25 cellular contexts compared by ENCODE assay signal in the genomic region with DNA sequence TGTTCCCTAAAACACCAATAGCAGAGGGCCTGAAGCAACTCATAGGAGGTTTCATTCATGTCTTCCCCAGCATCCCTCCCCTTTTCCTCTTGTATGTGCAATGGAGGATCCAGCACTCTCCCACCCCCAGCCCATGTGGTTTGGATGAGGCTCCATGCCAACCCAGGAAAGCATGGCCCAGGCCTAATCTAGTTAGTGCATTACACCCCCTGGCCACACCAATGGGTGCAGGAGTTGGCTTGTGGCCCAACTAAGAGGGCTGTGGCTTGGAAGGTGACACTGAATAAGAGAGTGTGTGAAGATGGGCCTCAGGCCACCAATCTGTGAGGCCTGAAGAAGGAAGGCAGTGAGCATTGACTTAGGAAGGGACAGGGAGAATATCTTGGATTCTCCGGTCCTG.
"Had no signal": no experiment of that assay in that cellular context is flagged by ENCODE, and none has a peak within 500 bp of the region (broad histone marks: within the 10 kb centered on the region; RNA-seq: fewer than 3 reads in every experiment).

No MANE protein-coding gene starts in this region.

- H3K79me2 ChIP-seq: parathyroid adenoma had no signal

- H3K4me1 Mint-ChIP-seq: memory B cell; mesothelial cell of epicardium; naive B cell; neural crest cell; stimulated activated naive CD8-positive, alpha-beta T cell treated with anti-CD3 and anti-CD28 coated beads, Interleukin-15, amount 100 ng/mL, for 72 hours had no signal

- H3K9me3 ChIP-seq: left ventricle myocardium inferior, lower lobe of right lung, mucosa of descending colon, neutrophil, thyroid gland, upper lobe of left lung, uterus had no signal

- H3K4me3 ChIP-seq: coronary artery, left ventricle myocardium inferior, lower lobe of right lung, mucosa of descending colon, smooth muscle cell, thyroid gland, upper lobe of left lung, uterus had no signal

- H3K36me3 Mint-ChIP-seq: memory B cell; mesothelial cell of epicardium; naive B cell; natural killer cell treated with Interleukin-12 subunit alpha and Interleukin-12 subunit beta and Interleukin-15 and Interleukin-18, amount 100 ng/mL, for 72 hours had no signal

- H3K36me3 ChIP-seq: left ventricle myocardium inferior, lower lobe of right lung, neutrophil, thyroid gland, upper lobe of left lung, uterus had no signal

- H3K9me3 Mint-ChIP-seq: memory B cell; natural killer cell treated with Interleukin-12 subunit alpha and Interleukin-12 subunit beta and Interleukin-15 and Interleukin-18, amount 100 ng/mL, for 72 hours; neural crest cell; stimulated activated naive CD8-positive, alpha-beta T cell treated with anti-CD3 and anti-CD28 coated beads, Interleukin-15, amount 100 ng/mL, for 72 hours had no signal

- H3K27ac ChIP-seq: coronary artery, left ventricle myocardium inferior, lower lobe of right lung, neutrophil, parathyroid adenoma, thyroid gland, upper lobe of left lung, uterus had no signal

- H3K4me2 ChIP-seq: smooth muscle cell had no signal

- H3K4me3 Mint-ChIP-seq: effector memory CD8-positive, alpha-beta T cell; memory B cell; mesothelial cell of epicardium; naive B cell; natural killer cell treated with Interleukin-12 subunit alpha and Interleukin-12 subunit beta and Interleukin-15 and Interleukin-18, amount 100 ng/mL, for 72 hours; neural crest cell; stimulated activated naive CD8-positive, alpha-beta T cell treated with anti-CD3 and anti-CD28 coated beads, Interleukin-15, amount 100 ng/mL, for 72 hours had no signal

- H3K27ac Mint-ChIP-seq: effector memory CD8-positive, alpha-beta T cell; memory B cell; mesothelial cell of epicardium; naive B cell; natural killer cell treated with Interleukin-12 subunit alpha and Interleukin-12 subunit beta and Interleukin-15 and Interleukin-18, amount 100 ng/mL, for 72 hours; progenitor cell of endocrine pancreas; stimulated activated naive CD8-positive, alpha-beta T cell treated with anti-CD3 and anti-CD28 coated beads, Interleukin-15, amount 100 ng/mL, for 72 hours had no signal

- H3K4me1 ChIP-seq: lower lobe of right lung, parathyroid adenoma, upper lobe of left lung, uterus had no signal

- H3K27me3 ChIP-seq: neutrophil, thyroid gland, upper lobe of left lung, uterus had no signal

- DNase-seq: dermis blood vessel endothelial cell; effector memory CD8-positive, alpha-beta T cell; left colon; left ventricle myocardium inferior; lower lobe of right lung; mucosa of descending colon; naive B cell; stimulated activated CD4-positive, alpha-beta T cell treated with anti-CD3 and anti-CD28 coated beads, Interleukin-12 subunit alpha, Interleukin-12 subunit beta, amount 100 ng/mL, for 4 hours; stimulated activated CD4-positive, alpha-beta T cell treated with anti-CD3 and anti-CD28 coated beads, Interleukin-1b, Interleukin-23, amount 100 ng/mL, for 48 hours; stimulated activated CD4-positive, alpha-beta T cell treated with anti-CD3 and anti-CD28 coated beads, Interleukin-4, amount 100 ng/mL, for 1 hour; stimulated activated CD8-positive, alpha-beta memory T cell treated with anti-CD3 and anti-CD28 coated beads, Interleukin-4, amount 100 ng/mL, for 48 hours; stimulated activated naive CD4-positive, alpha-beta T cell; stimulated activated naive CD8-positive, alpha-beta T cell treated with anti-CD3 and anti-CD28 coated beads, Interleukin-15, amount 100 ng/mL, for 72 hours; upper lobe of left lung; uterus had no signal

- H2AFZ ChIP-seq: parathyroid adenoma had no signal

- H3K27me3 Mint-ChIP-seq: progenitor cell of endocrine pancreas had no signal

- H3K9ac ChIP-seq: parathyroid adenoma had no signal
